Comparison of ENCODE assay signal across 12 cellular contexts in genomic region chr15:100948430-100948762, GRCh38.
"Had no signal": no experiment of that assay in that cellular context is flagged by ENCODE, and none has a peak within 500 bp of the region (broad histone marks: within the 10 kb centered on the region; RNA-seq: fewer than 3 reads in every experiment).

No MANE protein-coding gene starts in this region.

- H3K27ac Mint-ChIP-seq: activated naive CD4-positive, alpha-beta T cell treated with anti-CD3 and anti-CD28 coated beads, Interleukin-2, amount 10 ng/mL, durations not matched to agents 7 days and 5 days; stimulated activated effector memory CD8-positive, alpha-beta T cell treated with anti-CD3 and anti-CD28 coated beads, Interleukin-12 subunit alpha, Interleukin-12 subunit beta, amount 100 ng/mL, for 72 hours had no signal

- H3K36me3 Mint-ChIP-seq: activated naive CD4-positive, alpha-beta T cell treated with anti-CD3 and anti-CD28 coated beads, Interleukin-2, amount 10 ng/mL, durations not matched to agents 7 days and 5 days; stimulated activated effector memory CD8-positive, alpha-beta T cell treated with anti-CD3 and anti-CD28 coated beads, Interleukin-12 subunit alpha, Interleukin-12 subunit beta, amount 100 ng/mL, for 72 hours had no signal

- H3K4me1 Mint-ChIP-seq: activated naive CD4-positive, alpha-beta T cell treated with anti-CD3 and anti-CD28 coated beads, Interleukin-2, amount 10 ng/mL, durations not matched to agents 7 days and 5 days; stimulated activated effector memory CD8-positive, alpha-beta T cell treated with anti-CD3 and anti-CD28 coated beads, Interleukin-12 subunit alpha, Interleukin-12 subunit beta, amount 100 ng/mL, for 72 hours had no signal

- DNase-seq: activated CD4-positive, alpha-beta T cell treated with anti-CD3 and anti-CD28 coated beads, Interleukin-2, amount 50 U/mL, for 48 hours; activated naive CD4-positive, alpha-beta T cell treated with anti-CD3 and anti-CD28 coated beads, Interleukin-2, amount 10 ng/mL, durations not matched to agents 7 days and 5 days; activated T-cell treated with anti-CD3 and anti-CD28 coated beads, Interleukin-2, amount 50 U/mL, for 1 hour; erythroblast; gastrocnemius medialis; heart right ventricle; nucleus accumbens; thyroid gland had no signal

- H3K9me3 Mint-ChIP-seq: activated naive CD4-positive, alpha-beta T cell treated with anti-CD3 and anti-CD28 coated beads, Interleukin-2, amount 10 ng/mL, durations not matched to agents 7 days and 5 days; nephron; stimulated activated effector memory CD8-positive, alpha-beta T cell treated with anti-CD3 and anti-CD28 coated beads, Interleukin-12 subunit alpha, Interleukin-12 subunit beta, amount 100 ng/mL, for 72 hours had no signal

- H3K4me3 ChIP-seq: gastrocnemius medialis, thyroid gland had no signal

- H3K9me3 ChIP-seq: gastrocnemius medialis, heart right ventricle, thyroid gland had no signal

- ATAC-seq: gastrocnemius medialis; heart right ventricle; stimulated activated effector memory CD8-positive, alpha-beta T cell treated with anti-CD3 and anti-CD28 coated beads, Interleukin-12 subunit alpha, Interleukin-12 subunit beta, amount 100 ng/mL, for 72 hours had no signal

- H3K4me3 Mint-ChIP-seq: activated naive CD4-positive, alpha-beta T cell treated with anti-CD3 and anti-CD28 coated beads, Interleukin-2, amount 10 ng/mL, durations not matched to agents 7 days and 5 days; nephron; stimulated activated effector memory CD8-positive, alpha-beta T cell treated with anti-CD3 and anti-CD28 coated beads, Interleukin-12 subunit alpha, Interleukin-12 subunit beta, amount 100 ng/mL, for 72 hours had no signal

- H3K36me3 ChIP-seq: gastrocnemius medialis, heart right ventricle, thyroid gland had no signal

- FAIRE-seq: astrocyte, urothelium cell line had no signal

- H3K27me3 ChIP-seq: gastrocnemius medialis, thyroid gland had no signal

- H3K4me1 ChIP-seq: gastrocnemius medialis, thyroid gland had no signal

- H3K27ac ChIP-seq: gastrocnemius medialis, heart right ventricle, thyroid gland had no signal
